Comparison of ENCODE assay signal across 13 cellular contexts in the genomic region with DNA sequence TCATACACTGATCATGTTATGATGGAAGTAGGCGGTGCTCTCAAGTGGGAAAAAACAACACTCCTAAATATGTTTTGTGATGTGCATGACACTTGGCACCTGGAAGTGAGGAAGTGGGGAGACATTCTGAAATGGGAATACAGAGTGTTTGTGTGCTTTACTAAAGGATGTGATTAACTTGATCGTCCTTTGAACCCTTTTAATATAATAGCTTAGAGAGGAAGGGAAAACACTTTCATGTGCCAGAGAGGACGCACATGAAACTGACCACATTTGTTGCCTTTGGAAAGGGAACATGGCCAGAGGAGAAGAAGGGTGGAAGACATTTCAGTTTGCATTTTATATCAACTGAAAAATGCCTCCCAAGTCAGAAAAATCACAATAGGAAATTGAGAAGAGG. TPM values are rescaled to one million over a fixed set of nuclear protein-coding genes. Genes with fewer than 3 reads are reported as not detected.
"Had no signal": no experiment of that assay in that cellular context is flagged by ENCODE, and none has a peak within 500 bp of the region (broad histone marks: within the 10 kb centered on the region; RNA-seq: fewer than 3 reads in every experiment).

No MANE protein-coding gene starts in this region.

- H3K9me3 ChIP-seq: body of pancreas, ovary, upper lobe of left lung had no signal

- H3K4me2 ChIP-seq: smooth muscle cell had no signal

- DNase-seq: activated CD4-positive, alpha-beta T cell treated with anti-CD3 and anti-CD28 coated beads for 48 hours; activated CD8-positive, alpha-beta memory T cell treated with anti-CD3 and anti-CD28 coated beads, Interleukin-2, amount 50 U/mL, for 48 hours; activated CD8-positive, alpha-beta T cell treated with anti-CD3 and anti-CD28 coated beads, Interleukin-2, amount 10 ng/mL, durations not matched to agents 7 days and 5 days; activated naive CD4-positive, alpha-beta T cell treated with Interleukin-2 at 50 U/mL for 16 hours; body of pancreas; cortex of kidney; effector memory CD8-positive, alpha-beta T cell; hypothalamus; kidney glomerular epithelial cell; ovary; retina; upper lobe of left lung had no signal

- H3K36me3 ChIP-seq: ovary, upper lobe of left lung had no signal

- H3K27ac ChIP-seq: body of pancreas, ovary, upper lobe of left lung had no signal

- H3K4me3 ChIP-seq: body of pancreas, ovary, smooth muscle cell, upper lobe of left lung had no signal

- H3K27me3 ChIP-seq: body of pancreas, ovary, upper lobe of left lung had no signal

- H3K4me1 ChIP-seq: body of pancreas had no signal

RNA-seq across cellular contexts. Expression of a gene that starts 31.4 kb away (rescaled TPM):
- total RNA-seq: activated CD8-positive, alpha-beta T cell treated with anti-CD3 and anti-CD28 coated beads, Interleukin-2, amount 10 ng/mL, durations not matched to agents 7 days and 5 days had no signal
